16 cellular contexts compared by ENCODE assay signal in genomic region chr1:66690666-66691381, GRCh38.
A peak's percentile ranks its signal among the peaks of the same experiment; 100 is the strongest.
DNase-seq lines count a peak whose midpoint lies in the region; ATAC-seq and TF ChIP-seq lines count a peak whose summit lies in the region.
"Had no signal": no experiment of that assay in that cellular context is flagged by ENCODE, and none has a peak within 500 bp of the region (broad histone marks: within the 10 kb centered on the region; RNA-seq: fewer than 3 reads in every experiment).

No MANE protein-coding gene starts in this region.

- H3K27ac ChIP-seq in GM23338 (ENCODE audit: low read depth) (no peak overlapping the region), body of pancreas (no peak overlapping the region)
- H3K27ac ChIP-seq: C4-2B, SK-N-MC had no signal

- POLR2A ChIA-PET in activated CD4-positive, alpha-beta T cell treated with anti-CD3 and anti-CD28 coated beads, Interleukin-2, amount 10 ng/mL, durations not matched to agents 7 days and 5 days (lab: Charles Lee): no interaction called here

- TF ChIP-seq CTCF in GM23338 (conservative IDR thresholded peaks at IDR 0.05; ENCODE audit: low read depth in 2 of 2): no peak
- TF ChIP-seq CTCF in osteocyte (IDR thresholded peaks at IDR 0.05): no peak
- TF ChIP-seq CTCF in body of pancreas (IDR thresholded peaks at IDR 0.05): no peak

- H3K79me2 ChIP-seq in GM23338 (replicated peaks; ENCODE audit: insufficient read depth): no peaks in the 10 kb centered on the region

- H3K27me3 ChIP-seq in GM23338 (ENCODE audit: insufficient read depth): no peaks in the 10 kb centered on the region
- no peaks in the 10 kb centered on the region for H3K27me3 ChIP-seq in body of pancreas

- no peak overlapping the region for H3K4me2 ChIP-seq in GM23338

- no peak overlapping the region for H3K4me3 Mint-ChIP-seq in GM23338
- no peak overlapping the region for H3K4me3 Mint-ChIP-seq in osteocyte (ENCODE audit: unreplicated experiment)
- no peak overlapping the region for H3K4me3 Mint-ChIP-seq in activated CD4-positive, alpha-beta T cell treated with anti-CD3 and anti-CD28 coated beads, Interleukin-2, amount 10 ng/mL, durations not matched to agents 7 days and 5 days
- H3K4me3 Mint-ChIP-seq: H9 had no signal

- H3K36me3 Mint-ChIP-seq in GM23338 (ENCODE audit: low read depth): no peaks in the 10 kb centered on the region
- H3K36me3 Mint-ChIP-seq in osteocyte (ENCODE audit: unreplicated experiment): peaks cover 62% of the 10 kb centered on the region
- H3K36me3 Mint-ChIP-seq in activated CD4-positive, alpha-beta T cell treated with anti-CD3 and anti-CD28 coated beads, Interleukin-2, amount 10 ng/mL, durations not matched to agents 7 days and 5 days (ENCODE audit: low read depth): no peaks in the 10 kb centered on the region

- H3K4me3 ChIP-seq in GM23338 (no peak overlapping the region), body of pancreas (no peak overlapping the region)
- H3K4me3 ChIP-seq: SK-N-MC had no signal

- peaks cover 22% of the 10 kb centered on the region for H3K4me1 Mint-ChIP-seq in GM23338
- H3K4me1 Mint-ChIP-seq in osteocyte (ENCODE audit: unreplicated experiment): peaks cover 26% of the 10 kb centered on the region
- H3K4me1 Mint-ChIP-seq in activated CD4-positive, alpha-beta T cell treated with anti-CD3 and anti-CD28 coated beads, Interleukin-2, amount 10 ng/mL, durations not matched to agents 7 days and 5 days: no peaks in the 10 kb centered on the region

- H3K4me1 ChIP-seq in GM23338 (ENCODE audit: insufficient read depth) (peaks cover 13% of the 10 kb centered on the region; the same call in 1 of the 2 replicates), body of pancreas (no peaks in the 10 kb centered on the region)

- no peaks in the 10 kb centered on the region for H3F3A ChIP-seq in GM23338 (replicated peaks; ENCODE audit: low read depth)

- CTCF ChIA-PET in activated CD4-positive, alpha-beta T cell treated with anti-CD3 and anti-CD28 coated beads, Interleukin-2, amount 10 ng/mL, durations not matched to agents 7 days and 5 days (lab: Charles Lee): interaction anchor here (1.3 kb wide), 1 partner anchor 19 kb away, joined by 4 read pairs; no protein-coding TSS in a partner anchor

- H4K20me1 ChIP-seq in GM23338 (replicated peaks; ENCODE audit: insufficient read depth): no peaks in the 10 kb centered on the region

- peak; percentile 64 for ATAC-seq in GM23338
- peak; percentile 40 for ATAC-seq in left colon
- no peak for ATAC-seq in body of pancreas
- ATAC-seq in GM21619 (IDR thresholded peaks at IDR 0.05; ENCODE audit: unreplicated experiment): no peak
- ATAC-seq in HG03432 (IDR thresholded peaks at IDR 0.05; ENCODE audit: unreplicated experiment): no peak

- no peaks in the 10 kb centered on the region for H3K27me3 Mint-ChIP-seq in GM23338 (ENCODE audit: insufficient read depth, low read depth, poor library complexity)
- H3K27me3 Mint-ChIP-seq in osteocyte (ENCODE audit: unreplicated experiment): no peaks in the 10 kb centered on the region
- H3K27me3 Mint-ChIP-seq in activated CD4-positive, alpha-beta T cell treated with anti-CD3 and anti-CD28 coated beads, Interleukin-2, amount 10 ng/mL, durations not matched to agents 7 days and 5 days: peaks cover 14% of the 10 kb centered on the region

- H3K9me2 ChIP-seq in GM23338 (ENCODE audit: insufficient read depth): no peaks in the 10 kb centered on the region

- H2AFZ ChIP-seq in GM23338: no peak overlapping the region

- no peaks in the 10 kb centered on the region for H3K9me3 Mint-ChIP-seq in GM23338
- no peaks in the 10 kb centered on the region for H3K9me3 Mint-ChIP-seq in osteocyte (ENCODE audit: unreplicated experiment)
- no peaks in the 10 kb centered on the region for H3K9me3 Mint-ChIP-seq in activated CD4-positive, alpha-beta T cell treated with anti-CD3 and anti-CD28 coated beads, Interleukin-2, amount 10 ng/mL, durations not matched to agents 7 days and 5 days
- H3K9me3 Mint-ChIP-seq: H9 had no signal

- H3K27ac Mint-ChIP-seq in GM23338 (no peak overlapping the region), osteocyte (ENCODE audit: unreplicated experiment) (peak overlapping the region; percentile 36)
- H3K27ac Mint-ChIP-seq in activated CD4-positive, alpha-beta T cell treated with anti-CD3 and anti-CD28 coated beads, Interleukin-2, amount 10 ng/mL, durations not matched to agents 7 days and 5 days: no peak overlapping the region

- no peak for TF ChIP-seq POLR2A in body of pancreas (IDR thresholded peaks at IDR 0.05)

- DNase-seq in GM23338 (ENCODE audit: low spot score) (peak; percentile 42), RPMI7951 (ENCODE audit: low read depth) (peak; percentile 5), left colon (no peak), osteocyte (ENCODE audit: extremely low spot score, unreplicated experiment) (no peak), body of pancreas (no peak)
- no peak for DNase-seq in activated CD4-positive, alpha-beta T cell treated with anti-CD3 and anti-CD28 coated beads, Interleukin-2, amount 10 ng/mL, durations not matched to agents 7 days and 5 days
- DNase-seq: DMS79, H9, IMR-90, NCI-H187, NCI-H345, Right ventricle myocardium superior had no signal

- intact Hi-C loops in left colon (cut with DNase I, micrococcal nuclease) (no loop called here), body of pancreas (cut with DNase I) (no loop called here)

- H3K36me3 ChIP-seq in GM23338 (ENCODE audit: insufficient read depth): no peaks in the 10 kb centered on the region
- no peaks in the 10 kb centered on the region for H3K36me3 ChIP-seq in body of pancreas (replicated peaks in 1 of 2; ENCODE audit: insufficient read depth in 1 of 2, low read depth in 2 of 2)

- 46 to 48% methylated on average over 7 of the region's 7 CpGs for WGBS in body of pancreas, 2 donors

- no peaks in the 10 kb centered on the region for H3K9me3 ChIP-seq in body of pancreas

TF ChIP-seq in GM23338, 12 proteins besides CTCF, POLR2A, EP300 and RAD21:
- no peak for TF ChIP-seq POLR2AphosphoS5 (IDR thresholded peaks at IDR 0.05; ENCODE audit: low read depth)
- TF ChIP-seq ZNF114 (CRISPR knock-in tag; IDR thresholded peaks at IDR 0.05): no peak
- no peak for TF ChIP-seq EZH2phosphoT487 (IDR thresholded peaks at IDR 0.05; ENCODE audit: unreplicated experiment)
- TF ChIP-seq CREB1 (CRISPR knock-in tag; IDR thresholded peaks at IDR 0.05; ENCODE audit: low read depth): no peak
- TF ChIP-seq NANOG (IDR thresholded peaks at IDR 0.05; ENCODE audit: borderline replicate concordance): no peak

Comparison
In these comparisons a context has a peak if more than half of its experiments do, and no peak if none do; other contexts are left out.
1. ATAC-seq: peak in GM23338 (single experiment) and left colon (single experiment); none in body of pancreas (single experiment), GM21619 (single experiment) and HG03432 (single experiment).
2. DNase-seq: peak in GM23338 (single experiment) and RPMI7951 (single experiment); none in left colon (0 of 2), osteocyte (single experiment), activated CD4-positive, alpha-beta T cell treated with anti-CD3 and anti-CD28 coated beads, Interleukin-2, amount 10 ng/mL, durations not matched to agents 7 days and 5 days (single experiment) and body of pancreas (0 of 4).